ENCODE assay signal across 8 cellular contexts in the genomic region with DNA sequence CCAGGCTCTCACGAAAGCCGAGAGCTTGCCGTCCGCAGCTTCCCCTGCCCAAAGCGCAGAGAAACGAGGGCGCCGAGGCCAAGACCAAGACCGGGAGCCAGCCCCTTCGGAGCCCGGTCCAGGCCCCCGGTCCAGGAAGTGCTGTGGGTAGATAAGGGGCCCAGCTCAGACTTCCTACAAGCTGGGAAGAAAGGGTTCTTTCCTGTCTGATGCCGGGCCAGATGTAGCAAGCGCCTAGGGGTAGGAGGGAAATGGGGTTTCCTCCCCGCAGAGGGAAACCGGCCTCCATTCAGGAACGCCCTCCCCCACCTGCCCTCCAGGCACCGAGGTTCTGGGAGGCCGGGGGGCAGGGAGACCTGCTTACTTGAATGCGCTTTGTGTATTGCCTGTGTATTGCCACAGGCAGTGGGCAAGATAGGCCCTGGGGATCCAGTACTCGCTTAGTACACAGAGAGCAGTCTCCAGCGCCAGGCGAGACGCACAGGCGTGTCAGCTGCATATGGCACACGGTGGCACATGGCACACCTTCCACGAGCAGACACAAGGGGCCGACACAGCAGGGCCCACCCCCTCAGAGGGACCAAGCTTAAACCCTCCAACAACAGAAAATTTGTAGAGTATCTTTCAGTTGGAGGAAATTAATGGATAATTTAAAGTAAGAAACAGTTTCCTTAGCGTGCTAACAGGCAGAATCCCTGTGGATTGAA. TPM values are rescaled to one million over a fixed set of nuclear protein-coding genes. Genes with fewer than 3 reads are reported as not detected.
A peak's percentile ranks its signal among the peaks of the same experiment; 100 is the strongest.
DNase-seq lines count a peak whose midpoint lies in the region; ATAC-seq and TF ChIP-seq lines count a peak whose summit lies in the region.

No MANE protein-coding gene starts in this region.

- no peaks in the 10 kb centered on the region for H3K36me3 ChIP-seq in Peyer's patch

- no peaks in the 10 kb centered on the region for H3K9me3 ChIP-seq in Peyer's patch

- no peak for TF ChIP-seq POLR2A in Peyer's patch (IDR thresholded peaks at IDR 0.05)

- no peaks in the 10 kb centered on the region for H3K27me3 ChIP-seq in Peyer's patch

- H3K4me1 Mint-ChIP-seq in activated naive CD8-positive, alpha-beta T cell treated with anti-CD3 and anti-CD28 coated beads, Interleukin-2, amount 10 ng/mL, durations not matched to agents 7 days and 5 days: peaks cover 14% of the 10 kb centered on the region

- H3K4me3 Mint-ChIP-seq in activated naive CD8-positive, alpha-beta T cell treated with anti-CD3 and anti-CD28 coated beads, Interleukin-2, amount 10 ng/mL, durations not matched to agents 7 days and 5 days: peak overlapping the region; percentile 63

- no peak for TF ChIP-seq CTCF in GM12864 (IDR thresholded peaks at IDR 0.05; ENCODE audit: low read depth, low read length, missing control alignments)
- TF ChIP-seq CTCF in Peyer's patch (IDR thresholded peaks at IDR 0.05): no peak

- no peaks in the 10 kb centered on the region for H3K36me3 Mint-ChIP-seq in activated naive CD8-positive, alpha-beta T cell treated with anti-CD3 and anti-CD28 coated beads, Interleukin-2, amount 10 ng/mL, durations not matched to agents 7 days and 5 days

- no peaks in the 10 kb centered on the region for H3K9me3 Mint-ChIP-seq in activated naive CD8-positive, alpha-beta T cell treated with anti-CD3 and anti-CD28 coated beads, Interleukin-2, amount 10 ng/mL, durations not matched to agents 7 days and 5 days

- H3K4me3 ChIP-seq in GM12864 (ENCODE audit: low read depth, low read length) (peak overlapping the region; percentile 55), Peyer's patch (peak overlapping the region; percentile 66 to 87 (median 78)), iPS-11a (ENCODE audit: low read depth, low read length) (peak overlapping the region; percentile 51)

- H3K4me1 ChIP-seq in Peyer's patch: peaks cover 10 to 39% (median 16%) of the 10 kb centered on the region in 4 donors

- DNase-seq in GM12864 (ENCODE audit: low read depth) (no peak), Peyer's patch (peak; percentile 26 to 74 (median 72)), HCEC 1CT (no peak)
- DNase-seq in activated naive CD8-positive, alpha-beta T cell treated with anti-CD3 and anti-CD28 coated beads, Interleukin-2, amount 10 ng/mL, durations not matched to agents 7 days and 5 days: peak; percentile 58
- DNase-seq in stimulated activated CD4-positive, alpha-beta T cell treated with anti-CD3 and anti-CD28 coated beads, Interleukin-1b, Interleukin-23, amount 100 ng/mL, for 24 hours (ENCODE audit: low read depth in 4 of 4, low spot score in 1 of 4): peak in 3 of 4 experiments; percentile 7 to 20 (median 11)

- H3K27ac Mint-ChIP-seq in activated naive CD8-positive, alpha-beta T cell treated with anti-CD3 and anti-CD28 coated beads, Interleukin-2, amount 10 ng/mL, durations not matched to agents 7 days and 5 days: peak overlapping the region; percentile 48

- peak overlapping the region; percentile 86 to 93 (median 92) for H3K27ac ChIP-seq in Peyer's patch

- peaks cover 30% of the 10 kb centered on the region for H3K27me3 Mint-ChIP-seq in activated naive CD8-positive, alpha-beta T cell treated with anti-CD3 and anti-CD28 coated beads, Interleukin-2, amount 10 ng/mL, durations not matched to agents 7 days and 5 days

- POLR2A ChIA-PET in activated naive CD8-positive, alpha-beta T cell treated with anti-CD3 and anti-CD28 coated beads, Interleukin-2, amount 10 ng/mL, durations not matched to agents 7 days and 5 days (lab: Charles Lee): interaction anchor here (0.7 to 1.6 kb wide), 5 partner anchors 10 to 396 kb away, joined by 3 to 7 read pairs (median 3); a partner anchor contains a TSS

- ATAC-seq in HG03108 (IDR thresholded peaks at IDR 0.05; ENCODE audit: unreplicated experiment) (peak; percentile 8), HG03175 (IDR thresholded peaks at IDR 0.05; ENCODE audit: unreplicated experiment) (no peak)
- ATAC-seq in activated naive CD8-positive, alpha-beta T cell treated with anti-CD3 and anti-CD28 coated beads, Interleukin-2, amount 10 ng/mL, durations not matched to agents 7 days and 5 days (ENCODE audit: low read depth): peak; percentile 29

RNA-seq across cellular contexts. Expression of a gene that starts 1.0 kb away (rescaled TPM):
- 100 to 1,000 TPM in 2 of 4 donors, 10 to 100 TPM in 2; 42.9 to 161 (median 98.5) TPM for total RNA-seq in Peyer's patch
- 10 to 100 TPM; 29.1 to 32.0 TPM for total RNA-seq in activated naive CD8-positive, alpha-beta T cell treated with anti-CD3 and anti-CD28 coated beads, Interleukin-2, amount 10 ng/mL, durations not matched to agents 7 days and 5 days

RNA-seq across cellular contexts. Expression of a gene that starts 29.7 kb away (rescaled TPM):
- 1,000 to 10,000 TPM in 2 of 4 donors, 100 to 1,000 TPM in 1, 10 to 100 TPM in 1; 42.9 to 1,678 (median 1,106) TPM for total RNA-seq in Peyer's patch
- total RNA-seq in activated naive CD8-positive, alpha-beta T cell treated with anti-CD3 and anti-CD28 coated beads, Interleukin-2, amount 10 ng/mL, durations not matched to agents 7 days and 5 days: 10 to 100 TPM; 18.2 to 19.3 TPM

Comparison
In these comparisons a context has a peak if more than half of its experiments do, and no peak if none do; other contexts are left out.
1. DNase-seq: peak in Peyer's patch (3 of 3), activated naive CD8-positive, alpha-beta T cell treated with anti-CD3 and anti-CD28 coated beads, Interleukin-2, amount 10 ng/mL, durations not matched to agents 7 days and 5 days (single experiment) and stimulated activated CD4-positive, alpha-beta T cell treated with anti-CD3 and anti-CD28 coated beads, Interleukin-1b, Interleukin-23, amount 100 ng/mL, for 24 hours (3 of 4); none in GM12864 (single experiment) and HCEC 1CT (single experiment).
2. Peak in every context shown above with its lines, with median percentiles within 50 percentile points of each other: H3K4me3 ChIP-seq.